Comparison of ENCODE assay signal across 22 cellular contexts in the genomic region with DNA sequence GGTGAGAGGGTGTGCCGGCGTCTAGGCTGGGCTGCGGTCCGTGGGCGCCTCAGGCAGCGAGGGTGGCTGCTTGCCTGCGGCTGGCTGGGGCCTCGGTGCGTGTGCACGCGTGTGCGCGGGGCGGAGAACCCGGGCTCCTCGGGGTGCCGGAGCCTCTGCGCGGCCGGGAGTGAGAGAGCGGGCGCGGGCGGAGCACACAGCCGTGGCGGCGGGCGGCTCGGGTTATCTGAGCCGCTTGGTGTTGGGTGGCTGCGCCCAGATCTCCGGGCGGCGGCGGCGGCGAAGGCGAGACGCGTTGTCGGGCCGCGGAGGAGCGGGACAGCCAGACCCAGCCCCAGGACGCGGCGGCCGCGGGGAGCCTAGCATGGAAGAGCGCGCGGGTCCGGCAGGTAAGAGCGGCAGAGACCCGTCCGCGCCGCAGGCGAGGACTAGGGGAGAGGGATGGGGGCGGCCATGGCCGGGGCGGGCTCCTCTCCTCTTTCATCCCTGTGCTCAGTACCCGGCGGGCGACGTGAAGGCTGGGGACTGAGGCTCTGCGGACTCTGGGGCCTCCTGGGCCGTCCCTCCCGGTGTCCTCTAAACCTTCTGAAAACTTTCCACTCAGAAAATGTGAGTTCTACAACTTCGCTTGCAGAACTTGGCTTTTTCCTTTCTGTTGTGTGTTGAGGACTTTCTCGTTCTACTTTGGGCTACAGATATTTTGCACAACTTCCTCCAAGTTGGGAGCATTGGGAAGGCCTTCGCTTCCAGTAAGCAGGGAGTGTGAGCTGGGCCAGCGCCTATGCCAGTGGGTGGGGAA. TPM values are rescaled to one million over a fixed set of nuclear protein-coding genes. Genes with fewer than 3 reads are reported as not detected.
DNase-seq lines count a peak whose midpoint lies in the region; ATAC-seq, FAIRE-seq and TF ChIP-seq lines count a peak whose summit lies in the region.
"Had no signal": no experiment of that assay in that cellular context is flagged by ENCODE, and none has a peak within 500 bp of the region (broad histone marks: within the 10 kb centered on the region; RNA-seq: fewer than 3 reads in every experiment).

No MANE protein-coding gene starts in this region.

- no peak overlapping the region for H3K9ac ChIP-seq in endothelial cell of umbilical vein (replicated peaks; ENCODE audit: extremely low read depth, insufficient read depth, low read length)

- POLR2A ChIA-PET in endothelial cell of umbilical vein (lab: Charles Lee) = no interaction called here

- H2AFZ ChIP-seq in endothelial cell of umbilical vein (ENCODE audit: low read depth, low read length) = no peak overlapping the region

- TF ChIP-seq CTCF in GM20000 (IDR thresholded peaks at IDR 0.05; ENCODE audit: extremely low read depth, missing control alignments) = no peak
- TF ChIP-seq CTCF in endothelial cell of umbilical vein (IDR thresholded peaks at IDR 0.05; ENCODE audit: extremely low read depth in 1 of 2, insufficient read depth in 1 of 2, low read depth in 1 of 2, low read length in 2 of 2) = no peak
- TF ChIP-seq CTCF in mucosa of descending colon (IDR thresholded peaks at IDR 0.05) = no peak

- intact Hi-C loops in endothelial cell of umbilical vein (cut with micrococcal nuclease) = no loop called here
- intact Hi-C loops in mucosa of descending colon (cut with DNase I, micrococcal nuclease) = loop anchor here in 1 of 2 donors (10.0 kb wide), 1 partner anchor 171 kb away; no protein-coding TSS in a partner anchor

- H4K20me1 ChIP-seq in endothelial cell of umbilical vein (replicated peaks; ENCODE audit: control insufficient read depth, extremely low read depth, insufficient read depth, low read length) = no peaks in the 10 kb centered on the region

- CTCF ChIA-PET in endothelial cell of umbilical vein (lab: Charles Lee) = no interaction called here

- H3K4me1 ChIP-seq in endothelial cell of umbilical vein (ENCODE audit: control insufficient read depth, extremely low read depth, insufficient read depth, low read length) (no peaks in the 10 kb centered on the region), mucosa of descending colon (ENCODE audit: low read depth) (peaks cover 9% of the 10 kb centered on the region)

- H3K27ac ChIP-seq in endothelial cell of umbilical vein (ENCODE audit: insufficient read depth, low read depth, low read length) = no peak overlapping the region
- H3K27ac ChIP-seq: testis had no signal

- H3K36me3 ChIP-seq in endothelial cell of umbilical vein (ENCODE audit: control insufficient read depth in 2 of 2, extremely low read depth in 1 of 2, insufficient read depth in 2 of 2, low read length in 2 of 2) = no peaks in the 10 kb centered on the region
- no peaks in the 10 kb centered on the region for H3K36me3 ChIP-seq in mucosa of descending colon (ENCODE audit: low read depth)
- H3K36me3 ChIP-seq: HAP-1, MG63 had no signal

- H3K79me2 ChIP-seq in endothelial cell of umbilical vein (ENCODE audit: control insufficient read depth, insufficient read depth, low read length) = no peaks in the 10 kb centered on the region

- no TSS peak for BruUV-seq in endothelial cell of umbilical vein (replicated peaks; lab: Mats Ljungman, UMichigan)

- no peak overlapping the region for H3K4me2 ChIP-seq in endothelial cell of umbilical vein (ENCODE audit: insufficient read depth, low read length)

- DNase-seq in ACHN = peak; percentile 52
- peak; percentile 39 for DNase-seq in GM20000 (ENCODE audit: low spot score)
- DNase-seq in endothelial cell of umbilical vein (ENCODE audit: low read depth, low spot score) = no peak
- DNase-seq in mucosa of descending colon = no peak
- no peak for DNase-seq in T-helper 2 cell
- DNase-seq in iPS-NIHi7 (ENCODE audit: extremely low spot score) = no peak
- DNase-seq: activated CD4-positive, alpha-beta T cell treated with anti-CD3 and anti-CD28 coated beads for 48 hours; caudate nucleus; COR-L47; effector CD8-positive, alpha-beta T cell; MG63; NCI-H1694; NCI-H524; PC-3; stimulated activated CD4-positive, alpha-beta T cell treated with anti-CD3 and anti-CD28 coated beads, Interleukin-2, amount 100 ng/mL, for 48 hours; testis had no signal

- peaks cover 88 to 98% of the 10 kb centered on the region in 2 experiments for H3K27me3 ChIP-seq in endothelial cell of umbilical vein (ENCODE audit: control insufficient read depth in 2 of 2, insufficient read depth in 2 of 2, low read length in 2 of 2)
- H3K27me3 ChIP-seq: testis had no signal

- H3K4me3 ChIP-seq in endothelial cell of umbilical vein (replicated peaks in 1 of 3; ENCODE audit: insufficient read depth in 1 of 3, low read depth in 1 of 3, low read length in 3 of 3) (no peak overlapping the region), mucosa of descending colon (no peak overlapping the region)
- H3K4me3 ChIP-seq: HAP-1, lung, MG63 had no signal

- no peak for TF ChIP-seq POLR2A in endothelial cell of umbilical vein (IDR thresholded peaks at IDR 0.05; ENCODE audit: low read depth, low read length)

- in situ Hi-C loops in ACHN (cut with HindIII; ENCODE audit: low pct_ligation_motif_present, low pct_unique_long_range_greater_than_20kb, low sequenced_read_pairs) = no loop called here

- no peaks in the 10 kb centered on the region for H3K9me3 ChIP-seq in endothelial cell of umbilical vein (replicated peaks; ENCODE audit: control insufficient read depth, insufficient read depth, low read length)
- H3K9me3 ChIP-seq in mucosa of descending colon = no peaks in the 10 kb centered on the region
- H3K9me3 ChIP-seq: HAP-1, MG63, testis had no signal

- dilution Hi-C loops in endothelial cell of umbilical vein (cut with MboI; ENCODE audit: extremely low pct_ligation_motif_present, low sequenced_read_pairs) = no loop called here

- H3K9me1 ChIP-seq in endothelial cell of umbilical vein (replicated peaks; ENCODE audit: control insufficient read depth, extremely low read depth, insufficient read depth, low read length) = no peaks in the 10 kb centered on the region

- FAIRE-seq in endothelial cell of umbilical vein (lab: Jason Lieb, UNC) = no peak

- ATAC-seq in mucosa of descending colon (peak; percentile 20), HG03469 (IDR thresholded peaks at IDR 0.05; ENCODE audit: unreplicated experiment) (no peak), HG02970 (IDR thresholded peaks at IDR 0.05; ENCODE audit: low FRiP score, unreplicated experiment) (no peak)
- ATAC-seq: PC-3, sciatic nerve had no signal

TF ChIP-seq in endothelial cell of umbilical vein, 7 proteins besides CTCF, POLR2A, EP300 and RAD21:
- TF ChIP-seq EZH2 (IDR thresholded peaks at IDR 0.05; ENCODE audit: borderline replicate concordance, low read depth, low read length, severe bottlenecking) (peak; percentile 72), FOS (IDR thresholded peaks at IDR 0.05; ENCODE audit: borderline replicate concordance, insufficient read depth, low read length) (no peak)

RNA-seq across cellular contexts. Expression of gene PAX2, which starts 9.8 kb away (rescaled TPM):
- not detected in 2 replicates for total RNA-seq in endothelial cell of umbilical vein
- polyA plus RNA-seq in endothelial cell of umbilical vein = not detected in 2 replicates
- not detected in 2 replicates for polyA plus RNA-seq in endothelial cell of umbilical vein (2011; cell fraction: cytosol; rRNA removed)
- polyA plus RNA-seq in endothelial cell of umbilical vein (2011; cell fraction: nucleus; rRNA removed) = not detected in 2 replicates
- not detected in 2 replicates for polyA plus RNA-seq in endothelial cell of umbilical vein (2012)
- not detected in 2 replicates for polyA minus RNA-seq in endothelial cell of umbilical vein
- not detected for polyA minus RNA-seq in endothelial cell of umbilical vein (2011; cell fraction: cytosol; rRNA and poly(A)+ RNA removed)
- polyA minus RNA-seq in endothelial cell of umbilical vein (2011; cell fraction: nucleus; rRNA and poly(A)+ RNA removed) = not detected in 2 replicates
- total RNA-seq in mucosa of descending colon = not detected
- total RNA-seq: lung, PC-3, sciatic nerve, SK-MEL-5 had no signal
- polyA plus RNA-seq: lung had no signal

Comparison
In these comparisons a context has a peak if more than half of its experiments do, and no peak if none do; other contexts are left out.
1. DNase-seq: peak in ACHN (single experiment) and GM20000 (single experiment); none in endothelial cell of umbilical vein (single experiment), mucosa of descending colon (0 of 3), T-helper 2 cell (0 of 5) and iPS-NIHi7 (single experiment).